Comparison of ENCODE assay signal across 13 cellular contexts in the genomic region with DNA sequence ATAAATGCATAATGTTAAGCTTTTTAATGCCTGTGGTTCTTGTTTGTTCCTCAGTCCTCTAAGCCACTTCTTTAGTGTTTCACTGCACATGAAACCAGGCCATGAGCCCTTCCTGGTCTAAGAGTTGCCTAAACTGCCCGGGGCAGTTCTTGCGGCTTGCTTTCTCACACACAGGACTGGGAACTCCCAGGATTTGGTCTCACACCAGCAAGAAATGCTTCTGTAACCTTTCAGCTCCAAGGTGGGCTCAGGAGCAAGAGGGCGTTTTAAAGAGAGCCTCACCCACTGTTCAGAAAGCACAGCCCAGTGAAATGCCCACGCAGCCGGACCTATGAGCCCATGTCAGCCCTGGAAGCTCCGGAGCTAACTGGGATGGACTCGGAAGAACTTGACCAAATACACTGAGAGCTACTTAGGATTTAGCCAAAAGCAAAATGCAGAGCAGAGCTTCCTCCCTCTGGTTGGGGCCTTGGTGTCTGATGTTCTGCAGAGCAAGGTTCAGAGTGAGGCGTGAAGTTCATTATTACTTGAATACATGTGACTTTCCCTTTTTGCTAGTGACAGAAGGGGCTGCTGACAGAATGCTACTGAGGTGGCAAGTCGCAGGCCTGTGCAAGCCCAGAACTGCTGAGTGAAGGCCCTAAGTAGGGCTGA. TPM values are rescaled to one million over a fixed set of nuclear protein-coding genes. Genes with fewer than 3 reads are reported as not detected.
DNase-seq lines count a peak whose midpoint lies in the region; ATAC-seq and TF ChIP-seq lines count a peak whose summit lies in the region.
"Had no signal": no experiment of that assay in that cellular context is flagged by ENCODE, and none has a peak within 500 bp of the region (broad histone marks: within the 10 kb centered on the region; RNA-seq: fewer than 3 reads in every experiment).

No MANE protein-coding gene starts in this region.

- H3K36me3 Mint-ChIP-seq in GM23338 (ENCODE audit: low read depth) (peaks cover 11% of the 10 kb centered on the region), chondrocyte (ENCODE audit: low read depth) (no peaks in the 10 kb centered on the region)
- peaks cover 0 to 26% (median 2%) of the 10 kb centered on the region in 3 donors for H3K36me3 Mint-ChIP-seq in naive thymus-derived CD8-positive, alpha-beta T cell

- no peak overlapping the region for H3K27ac Mint-ChIP-seq in GM23338
- peak overlapping the region; percentile 65 for H3K27ac Mint-ChIP-seq in chondrocyte (ENCODE audit: unreplicated experiment)
- peak overlapping the region in 7 of 10 donors; percentile 33 to 83 (median 66) for H3K27ac Mint-ChIP-seq in naive thymus-derived CD8-positive, alpha-beta T cell

- peaks cover 37% of the 10 kb centered on the region for H3K4me1 ChIP-seq in GM23338 (ENCODE audit: insufficient read depth)

- H3K4me3 Mint-ChIP-seq in GM23338 (no peak overlapping the region), chondrocyte (ENCODE audit: unreplicated experiment) (no peak overlapping the region)
- H3K4me3 Mint-ChIP-seq in naive thymus-derived CD8-positive, alpha-beta T cell, result peak overlapping the region in 2 of 10 donors; percentile 63 to 75

- no peak overlapping the region for H3K4me3 ChIP-seq in GM23338
- H3K4me3 ChIP-seq: heart right ventricle, lung had no signal

- no peaks in the 10 kb centered on the region for H3K9me2 ChIP-seq in GM23338 (ENCODE audit: insufficient read depth)

- ATAC-seq in GM23338, result no peak
- ATAC-seq in naive thymus-derived CD8-positive, alpha-beta T cell, result no peak
- no peak for ATAC-seq in HG03135 (IDR thresholded peaks at IDR 0.05; ENCODE audit: unreplicated experiment)
- ATAC-seq: heart right ventricle had no signal

- peaks cover 27% of the 10 kb centered on the region for H4K20me1 ChIP-seq in GM23338 (replicated peaks; ENCODE audit: insufficient read depth)

- TF ChIP-seq CTCF in 22Rv1 (IDR thresholded peaks at IDR 0.05) (no peak), GM23338 (conservative IDR thresholded peaks at IDR 0.05; ENCODE audit: low read depth in 2 of 2) (no peak), chondrocyte (IDR thresholded peaks at IDR 0.05) (no peak)

- H3K9me3 Mint-ChIP-seq in GM23338, result no peaks in the 10 kb centered on the region
- no peaks in the 10 kb centered on the region for H3K9me3 Mint-ChIP-seq in chondrocyte (ENCODE audit: low read depth)
- no peaks in the 10 kb centered on the region for H3K9me3 Mint-ChIP-seq in naive thymus-derived CD8-positive, alpha-beta T cell

- POLR2A ChIA-PET in naive thymus-derived CD8-positive, alpha-beta T cell (lab: Charles Lee), result no interaction called here

- peaks cover 39% of the 10 kb centered on the region; the same call in 1 of the 2 replicates for H3F3A ChIP-seq in GM23338 (replicated peaks; ENCODE audit: low read depth)

- H3K36me3 ChIP-seq in GM23338 (ENCODE audit: insufficient read depth), result no peaks in the 10 kb centered on the region; the same call in 1 of the 2 replicates

- peaks cover 50% of the 10 kb centered on the region for H3K79me2 ChIP-seq in GM23338 (replicated peaks; ENCODE audit: insufficient read depth)

- H3K27ac ChIP-seq in 22Rv1 (peak overlapping the region; percentile 79), GM23338 (ENCODE audit: low read depth) (peak overlapping the region; percentile 76)

- DNase-seq in GM23338 (ENCODE audit: low spot score) (no peak), chondrocyte (ENCODE audit: low spot score) (no peak), OCI-M2 (lab: John Stamatoyannopoulos, UW; ENCODE audit: unreplicated experiment) (no peak), HK-2 (ENCODE audit: unreplicated experiment) (no peak), NCI-H128 (lab: John Stamatoyannopoulos, UW; ENCODE audit: unreplicated experiment) (no peak)
- no peak for DNase-seq in naive thymus-derived CD8-positive, alpha-beta T cell
- DNase-seq: DND-41, heart right ventricle, MM.1S had no signal

- H3K4me1 Mint-ChIP-seq in GM23338, result peaks cover 51% of the 10 kb centered on the region
- H3K4me1 Mint-ChIP-seq in chondrocyte (ENCODE audit: low read depth), result peaks cover 47% of the 10 kb centered on the region
- peaks cover 15 to 33% (median 26%) of the 10 kb centered on the region in 4 donors for H3K4me1 Mint-ChIP-seq in naive thymus-derived CD8-positive, alpha-beta T cell

- no peak overlapping the region for H3K4me2 ChIP-seq in GM23338

- no peaks in the 10 kb centered on the region for H3K27me3 ChIP-seq in GM23338 (ENCODE audit: insufficient read depth)
- H3K27me3 ChIP-seq: heart right ventricle had no signal

- no peak overlapping the region for H2AFZ ChIP-seq in GM23338

- H3K27me3 Mint-ChIP-seq in GM23338 (ENCODE audit: insufficient read depth, low read depth, poor library complexity) (peaks cover 18% of the 10 kb centered on the region), chondrocyte (ENCODE audit: low read depth) (no peaks in the 10 kb centered on the region)
- no peaks in the 10 kb centered on the region for H3K27me3 Mint-ChIP-seq in naive thymus-derived CD8-positive, alpha-beta T cell

TF ChIP-seq in GM23338, 12 proteins besides CTCF, POLR2A, EP300 and RAD21:
- 0 out of 2 replicates have a peak, but pooled peaks have one; percentile 6 for TF ChIP-seq POLR2AphosphoS5 (IDR thresholded peaks at IDR 0.05; ENCODE audit: low read depth)
- no peak for TF ChIP-seq ZNF331 (CRISPR knock-in tag; IDR thresholded peaks at IDR 0.05; ENCODE audit: low read depth)

RNA-seq across cellular contexts. Expression of gene SLC25A29, which starts 23.4 kb away (rescaled TPM):
- total RNA-seq in GM23338 (2014; rRNA removed; shearing (Covaris generic)), result 206 TPM in 2 replicates
- polyA plus RNA-seq in GM23338 (2016; fragmentation: Nextera tagmentation; extraction: Ambion mirVana), result 65.6 and 67.3 TPM in 2 replicates
- 22.2 to 29.3 TPM (median 26.6 TPM) in 3 replicates for total RNA-seq in chondrocyte
- 10 to 100 TPM; 16.1 to 18.5 TPM for total RNA-seq in naive thymus-derived CD8-positive, alpha-beta T cell
- 1 to 10 TPM; 2.7 to 8.8 (median 4.1) TPM for polyA plus RNA-seq in naive thymus-derived CD8-positive, alpha-beta T cell

RNA-seq across cellular contexts. Expression of gene SLC25A47, which starts 40.2 kb away (rescaled TPM):
- not detected in 2 replicates for total RNA-seq in GM23338 (2014; rRNA removed; shearing (Covaris generic))
- not detected in 2 replicates for polyA plus RNA-seq in GM23338 (2016; fragmentation: Nextera tagmentation; extraction: Ambion mirVana)
- not detected in 3 replicates for total RNA-seq in chondrocyte
- not detected for total RNA-seq in naive thymus-derived CD8-positive, alpha-beta T cell
- polyA plus RNA-seq in naive thymus-derived CD8-positive, alpha-beta T cell, result not detected
- total RNA-seq: heart right ventricle, pulmonary artery endothelial cell had no signal
- polyA plus RNA-seq: heart right ventricle had no signal

RNA-seq across cellular contexts. Expression of gene YY1, which starts 43.9 kb away (rescaled TPM):
- 79.5 and 88.2 TPM in 2 replicates for total RNA-seq in GM23338 (2014; rRNA removed; shearing (Covaris generic))
- 126 and 128 TPM in 2 replicates for polyA plus RNA-seq in GM23338 (2016; fragmentation: Nextera tagmentation; extraction: Ambion mirVana)
- 69.8 to 72.8 TPM (median 70.0 TPM) in 3 replicates for total RNA-seq in chondrocyte
- total RNA-seq in naive thymus-derived CD8-positive, alpha-beta T cell, result 100 to 1,000 TPM in 1 of 2 experiments, 10 to 100 TPM in 1; 93.2 to 102 TPM
- polyA plus RNA-seq in naive thymus-derived CD8-positive, alpha-beta T cell, result 10 to 100 TPM; 15.0 to 16.5 (median 16.2) TPM
